18 cellular contexts compared by ENCODE assay signal in the genomic region with DNA sequence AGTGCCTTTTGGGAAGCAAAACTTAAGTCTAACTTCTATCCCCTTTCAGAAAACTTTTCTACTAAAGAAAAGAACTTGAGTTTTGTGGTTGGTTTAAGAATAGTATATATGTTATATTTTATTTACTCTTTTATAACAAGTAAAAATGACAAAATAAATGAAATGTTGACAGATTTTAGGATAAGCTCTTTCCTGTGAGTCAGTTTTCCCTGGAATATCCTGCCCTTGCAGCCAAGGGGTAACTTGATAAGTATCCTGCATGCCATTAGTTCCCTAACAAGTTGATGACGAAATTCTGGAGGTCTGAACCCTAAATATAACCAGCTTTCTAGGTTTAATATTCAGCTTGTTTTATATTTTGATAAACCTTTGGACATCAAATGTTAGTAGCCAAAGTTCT. TPM values are rescaled to one million over a fixed set of nuclear protein-coding genes. Genes with fewer than 3 reads are reported as not detected.
DNase-seq lines count a peak whose midpoint lies in the region; ATAC-seq, FAIRE-seq and TF ChIP-seq lines count a peak whose summit lies in the region.
"Had no signal": no experiment of that assay in that cellular context is flagged by ENCODE, and none has a peak within 500 bp of the region (broad histone marks: within the 10 kb centered on the region; RNA-seq: fewer than 3 reads in every experiment).

No MANE protein-coding gene starts in this region.

- H3F3A ChIP-seq in PC-3 (ENCODE audit: low read length, unreplicated experiment): peaks cover 4% of the 10 kb centered on the region

- H3K36me3 Mint-ChIP-seq in mesothelial cell of epicardium: no peaks in the 10 kb centered on the region

- intact Hi-C loops in PC-3 (cut with micrococcal nuclease) (loop anchor here (2.0 kb wide), 1 partner anchor 31 kb away; no protein-coding TSS in a partner anchor), endothelial cell of umbilical vein (cut with micrococcal nuclease) (loop anchor here (1.0 kb wide), 2 partner anchors 9 to 30 kb away; no protein-coding TSS in a partner anchor)

- peaks cover 4% of the 10 kb centered on the region; the same call in 1 of the 2 replicates for H4K20me1 ChIP-seq in PC-3 (ENCODE audit: low read length)
- H4K20me1 ChIP-seq in endothelial cell of umbilical vein (replicated peaks; ENCODE audit: control insufficient read depth, extremely low read depth, insufficient read depth, low read length): no peaks in the 10 kb centered on the region

- peak; percentile 28 for ATAC-seq in PC-3
- ATAC-seq in GM18867 (IDR thresholded peaks at IDR 0.05; ENCODE audit: unreplicated experiment): no peak
- ATAC-seq in GM21447 (IDR thresholded peaks at IDR 0.05; ENCODE audit: unreplicated experiment): no peak
- ATAC-seq: activated CD8-positive, alpha-beta T cell treated with anti-CD3 and anti-CD28 coated beads, Interleukin-2, amount 10 ng/mL, durations not matched to agents 7 days and 5 days had no signal

- H3K27ac Mint-ChIP-seq in mesothelial cell of epicardium: peak overlapping the region; percentile 68
- H3K27ac Mint-ChIP-seq: activated CD8-positive, alpha-beta T cell treated with anti-CD3 and anti-CD28 coated beads, Interleukin-2, amount 10 ng/mL, durations not matched to agents 7 days and 5 days; endodermal cell; T-helper 2 cell treated with Interferon-gamma antibody and Interleukin-4, amounts not matched to agents 5 μg/mL and 100 μg/mL, for 36 hours had no signal

- H3K4me2 ChIP-seq in PC-3 (ENCODE audit: low read length) (peak overlapping the region; percentile 79), endothelial cell of umbilical vein (ENCODE audit: insufficient read depth, low read length) (peak overlapping the region; percentile 62)

- H3K9me3 Mint-ChIP-seq in mesothelial cell of epicardium: no peaks in the 10 kb centered on the region
- H3K9me3 Mint-ChIP-seq: endodermal cell; T-helper 2 cell treated with Interferon-gamma antibody and Interleukin-4, amounts not matched to agents 5 μg/mL and 100 μg/mL, for 36 hours had no signal

- no peaks in the 10 kb centered on the region for H3K9me2 ChIP-seq in PC-3 (replicated peaks; ENCODE audit: low read length)

- no peak for TF ChIP-seq POLR2A in endothelial cell of umbilical vein (IDR thresholded peaks at IDR 0.05; ENCODE audit: low read depth, low read length)

- H3K27ac ChIP-seq in PC-3 (ENCODE audit: low read length) (peak overlapping the region; percentile 85), endothelial cell of umbilical vein (ENCODE audit: insufficient read depth, low read depth, low read length) (peak overlapping the region; percentile 65)
- H3K27ac ChIP-seq: pancreas, transverse colon had no signal

- POLR2A ChIA-PET in PC-3 (lab: Charles Lee; ENCODE audit: unreplicated experiment) (no interaction called here), endothelial cell of umbilical vein (lab: Charles Lee) (no interaction called here)

- TF ChIP-seq CTCF in PC-3 (conservative IDR thresholded peaks at IDR 0.05; ENCODE audit: low read depth, low read length) (no peak), endothelial cell of umbilical vein (IDR thresholded peaks at IDR 0.05; ENCODE audit: extremely low read depth in 1 of 2, insufficient read depth in 1 of 2, low read depth in 1 of 2, low read length in 2 of 2) (no peak), mesothelial cell of epicardium (IDR thresholded peaks at IDR 0.05; ENCODE audit: unreplicated experiment) (no peak)

- H3K4me3 ChIP-seq in PC-3 (ENCODE audit: low read length) (peak overlapping the region; percentile 39; the same call in 1 of the 2 replicates), endothelial cell of umbilical vein (replicated peaks in 1 of 3; ENCODE audit: insufficient read depth in 1 of 3, low read depth in 1 of 3, low read length in 3 of 3) (peak overlapping the region in 1 of 3 experiments; percentile 6)
- H3K4me3 ChIP-seq: pancreas, transverse colon had no signal

- peak; percentile 57 for FAIRE-seq in endothelial cell of umbilical vein (lab: Jason Lieb, UNC)
- FAIRE-seq: pancreas had no signal

- no peaks in the 10 kb centered on the region for H3K9me1 ChIP-seq in endothelial cell of umbilical vein (replicated peaks; ENCODE audit: control insufficient read depth, extremely low read depth, insufficient read depth, low read length)

- H2AFZ ChIP-seq in PC-3 (ENCODE audit: low read length) (no peak overlapping the region), endothelial cell of umbilical vein (ENCODE audit: low read depth, low read length) (no peak overlapping the region)

- peaks cover 74% of the 10 kb centered on the region for H3K4me1 Mint-ChIP-seq in mesothelial cell of epicardium
- H3K4me1 Mint-ChIP-seq: endodermal cell had no signal

- dilution Hi-C loops in endothelial cell of umbilical vein (cut with MboI; ENCODE audit: extremely low pct_ligation_motif_present, low sequenced_read_pairs): no loop called here

- H3K36me3 ChIP-seq in PC-3 (ENCODE audit: low read depth, low read length) (no peaks in the 10 kb centered on the region), endothelial cell of umbilical vein (ENCODE audit: control insufficient read depth in 2 of 2, extremely low read depth in 1 of 2, insufficient read depth in 2 of 2, low read length in 2 of 2) (no peaks in the 10 kb centered on the region)
- H3K36me3 ChIP-seq: pancreas, transverse colon had no signal

- H3K27me3 Mint-ChIP-seq in mesothelial cell of epicardium (ENCODE audit: low read depth): no peaks in the 10 kb centered on the region

- peak; percentile 32 for DNase-seq in AG20443 (ENCODE audit: low spot score)
- DNase-seq in PC-3: peak; percentile 76
- peak; percentile 84 for DNase-seq in endothelial cell of umbilical vein (ENCODE audit: low read depth, low spot score)
- no peak for DNase-seq in mesothelial cell of epicardium (ENCODE audit: low spot score in 2 of 2, unreplicated experiment in 2 of 2)
- DNase-seq in NCI-H1048 (lab: John Stamatoyannopoulos, UW): no peak
- DNase-seq in stimulated activated CD4-positive, alpha-beta T cell treated with anti-CD3 and anti-CD28 coated beads, Interleukin-4, amount 100 ng/mL, for 1 hour: no peak
- DNase-seq: activated CD8-positive, alpha-beta T cell treated with anti-CD3 and anti-CD28 coated beads, Interleukin-2, amount 10 ng/mL, durations not matched to agents 7 days and 5 days; activated gamma-delta T cell; AML-193; endodermal cell; NCI-H187; NCI-H526 treated with DMSO at 0.1 percent for 48 hours; pancreas; RPMI8226; transverse colon had no signal

- peaks cover 53% of the 10 kb centered on the region for H3K79me2 ChIP-seq in PC-3 (ENCODE audit: low read length)
- peaks cover 36% of the 10 kb centered on the region for H3K79me2 ChIP-seq in endothelial cell of umbilical vein (ENCODE audit: control insufficient read depth, insufficient read depth, low read length)

- H3K4me3 Mint-ChIP-seq in mesothelial cell of epicardium: no peak overlapping the region
- H3K4me3 Mint-ChIP-seq: activated CD8-positive, alpha-beta T cell treated with anti-CD3 and anti-CD28 coated beads, Interleukin-2, amount 10 ng/mL, durations not matched to agents 7 days and 5 days; endodermal cell; T-helper 2 cell treated with Interferon-gamma antibody and Interleukin-4, amounts not matched to agents 5 μg/mL and 100 μg/mL, for 36 hours had no signal

- H3K9me3 ChIP-seq in PC-3 (ENCODE audit: low read length) (no peaks in the 10 kb centered on the region), endothelial cell of umbilical vein (replicated peaks; ENCODE audit: control insufficient read depth, insufficient read depth, low read length) (no peaks in the 10 kb centered on the region)
- H3K9me3 ChIP-seq: pancreas, transverse colon had no signal

- CTCF ChIA-PET in PC-3 (lab: Charles Lee): no interaction called here
- CTCF ChIA-PET in endothelial cell of umbilical vein (lab: Charles Lee): interaction anchor here (0.6 to 1.4 kb wide), 5 partner anchors 16 to 61 kb away, joined by 3 to 6 read pairs (median 4); no protein-coding TSS in a partner anchor

- BruUV-seq in PC-3 (replicated peaks; lab: Mats Ljungman, UMichigan) (no TSS peak), endothelial cell of umbilical vein (replicated peaks; lab: Mats Ljungman, UMichigan) (no TSS peak)

- no peaks in the 10 kb centered on the region for H3K27me3 ChIP-seq in PC-3 (ENCODE audit: low read length)
- H3K27me3 ChIP-seq in endothelial cell of umbilical vein (ENCODE audit: control insufficient read depth in 2 of 2, insufficient read depth in 2 of 2, low read length in 2 of 2): no peaks in the 10 kb centered on the region
- H3K27me3 ChIP-seq: pancreas, transverse colon had no signal

- H3K4me1 ChIP-seq in PC-3 (ENCODE audit: insufficient read depth, low read length): peaks cover 75% of the 10 kb centered on the region
- H3K4me1 ChIP-seq in endothelial cell of umbilical vein (ENCODE audit: control insufficient read depth, extremely low read depth, insufficient read depth, low read length): peaks cover 33% of the 10 kb centered on the region

- H3K9ac ChIP-seq in PC-3 (ENCODE audit: low read length) (peak overlapping the region; percentile 51), endothelial cell of umbilical vein (replicated peaks; ENCODE audit: extremely low read depth, insufficient read depth, low read length) (no peak overlapping the region)

TF ChIP-seq in endothelial cell of umbilical vein, 7 proteins besides CTCF, POLR2A, EP300 and RAD21 (continues in another document):
- TF ChIP-seq FOS (IDR thresholded peaks at IDR 0.05; ENCODE audit: borderline replicate concordance, insufficient read depth, low read length): peak; percentile 66
- TF ChIP-seq JUN (IDR thresholded peaks at IDR 0.05; ENCODE audit: borderline replicate concordance, insufficient read depth, insufficient read length, low read depth): peak; percentile 74
- TF ChIP-seq MYC (IDR thresholded peaks at IDR 0.05; ENCODE audit: low read depth, low read length): no peak
- peak; percentile 91 for TF ChIP-seq GATA2 (IDR thresholded peaks at IDR 0.05; ENCODE audit: insufficient read depth, insufficient read length, low read depth, low read length)
- TF ChIP-seq EZH2 (IDR thresholded peaks at IDR 0.05; ENCODE audit: borderline replicate concordance, low read depth, low read length, severe bottlenecking): no peak
- TF ChIP-seq, protein P1, sequence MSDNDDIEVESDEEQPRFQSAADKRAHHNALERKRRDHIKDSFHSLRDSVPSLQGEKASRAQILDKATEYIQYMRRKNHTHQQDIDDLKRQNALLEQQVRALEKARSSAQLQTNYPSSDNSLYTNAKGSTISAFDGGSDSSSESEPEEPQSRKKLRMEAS (IDR thresholded peaks at IDR 0.05; ENCODE audit: insufficient read depth, insufficient read length): no peak

RNA-seq across cellular contexts. Expression of a gene that starts 7.3 kb away (rescaled TPM):
- total RNA-seq in PC-3 (2014; rRNA removed) (not detected in 2 replicates), endothelial cell of umbilical vein (0.55 and 0.93 TPM in 2 replicates), mesothelial cell of epicardium (2.6 to 3.7 TPM (median 3.4 TPM) in 3 replicates)
- polyA plus RNA-seq in endothelial cell of umbilical vein: 0.84 and 0.88 TPM in 2 replicates
- polyA plus RNA-seq in endothelial cell of umbilical vein (2011; cell fraction: cytosol; rRNA removed): 0.50 and 0.86 TPM in 2 replicates
- 0.11 and 0.50 TPM in 2 replicates for polyA plus RNA-seq in endothelial cell of umbilical vein (2011; cell fraction: nucleus; rRNA removed)
- 0.44 and 0.76 TPM in 2 replicates for polyA plus RNA-seq in endothelial cell of umbilical vein (2012)
- polyA minus RNA-seq in endothelial cell of umbilical vein: 2.2 and 2.3 TPM in 2 replicates
- polyA minus RNA-seq in endothelial cell of umbilical vein (2011; cell fraction: cytosol; rRNA and poly(A)+ RNA removed): not detected
- 0.24 and 0.43 TPM in 2 replicates for polyA minus RNA-seq in endothelial cell of umbilical vein (2011; cell fraction: nucleus; rRNA and poly(A)+ RNA removed)
- total RNA-seq: activated CD8-positive, alpha-beta T cell treated with anti-CD3 and anti-CD28 coated beads, Interleukin-2, amount 10 ng/mL, durations not matched to agents 7 days and 5 days; endodermal cell had no signal

Comparison
In these comparisons a context has a peak if more than half of its experiments do, and no peak if none do; other contexts are left out.
1. DNase-seq: peak in AG20443 (single experiment), PC-3 (single experiment) and endothelial cell of umbilical vein (single experiment); none in mesothelial cell of epicardium (0 of 2), NCI-H1048 (single experiment) and stimulated activated CD4-positive, alpha-beta T cell treated with anti-CD3 and anti-CD28 coated beads, Interleukin-4, amount 100 ng/mL, for 1 hour (single experiment).